In genomic region chr16:56125922-56126321, GRCh38 we compare ENCODE assay signal across 19 cellular contexts.
DNase-seq lines count a peak whose midpoint lies in the region; ATAC-seq and TF ChIP-seq lines count a peak whose summit lies in the region.
"Had no signal": no experiment of that assay in that cellular context is flagged by ENCODE, and none has a peak within 500 bp of the region (broad histone marks: within the 10 kb centered on the region; RNA-seq: fewer than 3 reads in every experiment).

No MANE protein-coding gene starts in this region.

- no peaks in the 10 kb centered on the region for H3K9me3 ChIP-seq in tibial nerve
- H3K9me3 ChIP-seq: A549; BLaER1 treated with 17β-estradiol and CSF1 and Interleukin-3, amounts not matched to agents 10 nM and 100 nM; Caco-2 had no signal

- no peaks in the 10 kb centered on the region for H3K36me3 Mint-ChIP-seq in nephron (ENCODE audit: low read depth)
- H3K36me3 Mint-ChIP-seq: CD8-positive, alpha-beta T cell had no signal

- ATAC-seq in left ventricle myocardium superior (peak; percentile 64), left cardiac atrium (no peak), left lobe of liver (peak; percentile 99)
- ATAC-seq: A549; CD8-positive, alpha-beta T cell had no signal

- no peak for TF ChIP-seq POLR2A in tibial nerve (IDR thresholded peaks at IDR 0.05)

- peak overlapping the region in 2 of 3 experiments; percentile 37 to 39 for H3K27ac Mint-ChIP-seq in nephron
- H3K27ac Mint-ChIP-seq: B cell; CD4-positive, alpha-beta T cell; CD8-positive, alpha-beta T cell had no signal

- intact Hi-C loops in left ventricle myocardium superior (cut with micrococcal nuclease): no loop called here
- intact Hi-C loops in left cardiac atrium (cut with DNase I): no loop called here

- TF ChIP-seq CTCF in nephron (IDR thresholded peaks at IDR 0.05; ENCODE audit: unreplicated experiment in 3 of 3) (no peak), tibial nerve (IDR thresholded peaks at IDR 0.05) (no peak)

- no peak for TF ChIP-seq EP300 in tibial nerve (IDR thresholded peaks at IDR 0.05)

- no peaks in the 10 kb centered on the region for H3K4me1 ChIP-seq in tibial nerve
- H3K4me1 ChIP-seq: A549, Caco-2 had no signal

- no peaks in the 10 kb centered on the region for H3K9me3 Mint-ChIP-seq in nephron
- H3K9me3 Mint-ChIP-seq: CD4-positive, alpha-beta T cell; CD8-positive, alpha-beta T cell had no signal

- peaks cover 22% of the 10 kb centered on the region for H3K4me1 Mint-ChIP-seq in nephron

- WGBS in tibial nerve, 2 donors: 93 to 97% methylated on average over 1 of the region's 1 CpG

- no peak overlapping the region for H3K4me3 Mint-ChIP-seq in nephron
- H3K4me3 Mint-ChIP-seq: B cell; CD4-positive, alpha-beta T cell; CD8-positive, alpha-beta T cell had no signal

- peaks cover 4% of the 10 kb centered on the region for H3K27me3 Mint-ChIP-seq in nephron (ENCODE audit: low read depth)

- H3K4me3 ChIP-seq in tibial nerve: no peak overlapping the region
- H3K4me3 ChIP-seq: A549; BLaER1 treated with 17β-estradiol and CSF1 and Interleukin-3, amounts not matched to agents 10 nM and 100 nM had no signal

- H3K27ac ChIP-seq in tibial nerve: no peak overlapping the region
- H3K27ac ChIP-seq: 22Rv1; A549; BLaER1 treated with 17β-estradiol and CSF1 and Interleukin-3, amounts not matched to agents 10 nM and 100 nM; C4-2B had no signal

- DNase-seq in NCI-H82 (lab: John Stamatoyannopoulos, UW) (peak; percentile 13), NCI-H82 treated with DMSO at 0.1 percent for 48 hours (lab: John Stamatoyannopoulos, UW; ENCODE audit: unreplicated experiment) (no peak), left ventricle myocardium superior (no peak), left cardiac atrium (no peak), left lobe of liver (ENCODE audit: low spot score) (no peak), tibial nerve (ENCODE audit: low spot score in 2 of 2) (no peak)
- DNase-seq: AML-193; Caco-2; Calu3; CD4-positive, alpha-beta T cell; CD8-positive, alpha-beta T cell; DMS79 treated with DMSO at 0.1 percent for 48 hours; GF-D8 had no signal

- H3K27me3 ChIP-seq in tibial nerve: no peaks in the 10 kb centered on the region
- H3K27me3 ChIP-seq: BLaER1 treated with 17β-estradiol and CSF1 and Interleukin-3, amounts not matched to agents 10 nM and 100 nM had no signal

- H3K36me3 ChIP-seq in tibial nerve: no peaks in the 10 kb centered on the region
- H3K36me3 ChIP-seq: BLaER1 treated with 17β-estradiol and CSF1 and Interleukin-3, amounts not matched to agents 10 nM and 100 nM had no signal

Comparison
In these comparisons a context has a peak if more than half of its experiments do, and no peak if none do; other contexts are left out.
1. ATAC-seq: peak in left ventricle myocardium superior (single experiment) and left lobe of liver (single experiment); none in left cardiac atrium (0 of 2).